12 cellular contexts compared by ENCODE assay signal in genomic region chr5:176996780-176997179, GRCh38. TPM values are rescaled to one million over a fixed set of nuclear protein-coding genes. Genes with fewer than 3 reads are reported as not detected.
A peak's percentile ranks its signal among the peaks of the same experiment; 100 is the strongest.
DNase-seq lines count a peak whose midpoint lies in the region; ATAC-seq and TF ChIP-seq lines count a peak whose summit lies in the region.
"Had no signal": no experiment of that assay in that cellular context is flagged by ENCODE, and none has a peak within 500 bp of the region (broad histone marks: within the 10 kb centered on the region; RNA-seq: fewer than 3 reads in every experiment).

No MANE protein-coding gene starts in this region.

- POLR2A ChIA-PET in CD4-positive, alpha-beta T cell (lab: Charles Lee): interaction anchor here (1.0 to 1.1 kb wide), 2 partner anchors 9 to 27 kb away, joined by 3 to 5 read pairs; no protein-coding TSS in a partner anchor

- no peak for ATAC-seq in CD4-positive, alpha-beta T cell (ENCODE audit: poor library complexity)
- ATAC-seq in activated T-helper 17 cell treated with anti-CD3 and anti-CD28 coated beads, Interleukin-2, amount 50 U/mL, for 72 hours (replicated peaks): no peak
- ATAC-seq in naive B cell (ENCODE audit: low read depth in 2 of 2): no peak
- ATAC-seq in HG03097 (IDR thresholded peaks at IDR 0.05; ENCODE audit: low FRiP score, unreplicated experiment): no peak
- no peak for ATAC-seq in HG02970 (IDR thresholded peaks at IDR 0.05; ENCODE audit: low FRiP score, unreplicated experiment)

- H3K27me3 Mint-ChIP-seq in CD4-positive, alpha-beta T cell: no peaks in the 10 kb centered on the region
- H3K27me3 Mint-ChIP-seq in activated T-helper 17 cell treated with anti-CD3 and anti-CD28 coated beads, Interleukin-2, amount 50 U/mL, for 72 hours: no peaks in the 10 kb centered on the region
- no peaks in the 10 kb centered on the region for H3K27me3 Mint-ChIP-seq in naive B cell

- peak overlapping the region; percentile 26 for H3K27ac Mint-ChIP-seq in CD4-positive, alpha-beta T cell
- H3K27ac Mint-ChIP-seq in activated T-helper 17 cell treated with anti-CD3 and anti-CD28 coated beads, Interleukin-2, amount 50 U/mL, for 72 hours: peak overlapping the region; percentile 88
- H3K27ac Mint-ChIP-seq in naive B cell: peak overlapping the region in 5 of 6 donors; percentile 39 to 96 (median 86)

- intact Hi-C loops in CD4-positive, alpha-beta T cell (cut with DNase I, micrococcal nuclease): no loop called here
- intact Hi-C loops in prostate gland (cut with DNase I): no loop called here

- CTCF ChIA-PET in CD4-positive, alpha-beta T cell (lab: Charles Lee): interaction anchor here (1.6 kb wide), 1 partner anchor 9 kb away, joined by 4 read pairs; no protein-coding TSS in a partner anchor

- DNase-seq in CD4-positive, alpha-beta T cell: no peak
- DNase-seq in HPDE6-E6E7 (ENCODE audit: extremely low spot score) (peak; percentile 13), naive B cell (no peak), prostate gland (ENCODE audit: low spot score) (no peak), DMS53 (lab: John Stamatoyannopoulos, UW) (no peak)
- DNase-seq: Calu3, foreskin melanocyte, kidney had no signal

- H3K36me3 Mint-ChIP-seq in CD4-positive, alpha-beta T cell (ENCODE audit: low read depth): peaks cover 53% of the 10 kb centered on the region
- peaks cover 22% of the 10 kb centered on the region for H3K36me3 Mint-ChIP-seq in activated T-helper 17 cell treated with anti-CD3 and anti-CD28 coated beads, Interleukin-2, amount 50 U/mL, for 72 hours (ENCODE audit: low read depth)
- H3K36me3 Mint-ChIP-seq in naive B cell: no peaks in the 10 kb centered on the region

- no peak overlapping the region for H3K4me3 Mint-ChIP-seq in CD4-positive, alpha-beta T cell
- peak overlapping the region; percentile 44 for H3K4me3 Mint-ChIP-seq in activated T-helper 17 cell treated with anti-CD3 and anti-CD28 coated beads, Interleukin-2, amount 50 U/mL, for 72 hours
- peak overlapping the region in 5 of 8 donors; percentile 21 to 68 (median 61) for H3K4me3 Mint-ChIP-seq in naive B cell
- H3K4me3 Mint-ChIP-seq: neural crest cell had no signal

- no peak overlapping the region for H3K27ac ChIP-seq in CD4-positive, alpha-beta T cell (ENCODE audit: low read depth, low read length)
- H3K27ac ChIP-seq in prostate gland: no peak overlapping the region

- WGBS in prostate gland: 96% methylated on average over 5 of the region's 5 CpGs

- no peaks in the 10 kb centered on the region for H3K4me1 ChIP-seq in prostate gland (replicated peaks)

- H3K27me3 ChIP-seq in CD4-positive, alpha-beta T cell (ENCODE audit: control insufficient read depth, insufficient read depth, low read length): no peaks in the 10 kb centered on the region
- no peaks in the 10 kb centered on the region for H3K27me3 ChIP-seq in prostate gland (replicated peaks; ENCODE audit: insufficient read depth)

- H3K9me3 Mint-ChIP-seq in CD4-positive, alpha-beta T cell: peaks cover 2% of the 10 kb centered on the region
- no peaks in the 10 kb centered on the region for H3K9me3 Mint-ChIP-seq in activated T-helper 17 cell treated with anti-CD3 and anti-CD28 coated beads, Interleukin-2, amount 50 U/mL, for 72 hours
- H3K9me3 Mint-ChIP-seq in naive B cell: no peaks in the 10 kb centered on the region

- peaks cover 52% of the 10 kb centered on the region for H3K4me1 Mint-ChIP-seq in CD4-positive, alpha-beta T cell (ENCODE audit: low read depth)
- H3K4me1 Mint-ChIP-seq in activated T-helper 17 cell treated with anti-CD3 and anti-CD28 coated beads, Interleukin-2, amount 50 U/mL, for 72 hours: peaks cover 21% of the 10 kb centered on the region
- peaks cover 41 to 86% (median 74%) of the 10 kb centered on the region in 3 donors for H3K4me1 Mint-ChIP-seq in naive B cell

- TF ChIP-seq CTCF in CD4-positive, alpha-beta T cell (IDR thresholded peaks at IDR 0.05): no peak
- TF ChIP-seq CTCF in prostate gland (IDR thresholded peaks at IDR 0.05): no peak

- no peak overlapping the region for H3K4me3 ChIP-seq in prostate gland

- TF ChIP-seq POLR2A in prostate gland (IDR thresholded peaks at IDR 0.05): no peak

- no peaks in the 10 kb centered on the region for H3K36me3 ChIP-seq in prostate gland

- no peaks in the 10 kb centered on the region for H3K9me3 ChIP-seq in CD4-positive, alpha-beta T cell (ENCODE audit: control insufficient read depth, low read length)
- H3K9me3 ChIP-seq in prostate gland: no peaks in the 10 kb centered on the region

RNA-seq across cellular contexts. Expression of gene UIMC1, which starts 9.8 kb away (rescaled TPM):
- total RNA-seq in CD4-positive, alpha-beta T cell: 10 to 100 TPM; 42.3 to 50.8 TPM
- 10 to 100 TPM; 42.5 to 43.0 TPM for total RNA-seq in activated T-helper 17 cell treated with anti-CD3 and anti-CD28 coated beads, Interleukin-2, amount 50 U/mL, for 72 hours
- polyA plus RNA-seq in naive B cell (ENCODE audit: low read depth in 6 of 6): 10 to 100 TPM; 25.0 to 39.1 (median 32.7) TPM
- total RNA-seq in prostate gland: 10 to 100 TPM; 29.3 to 38.3 TPM

RNA-seq across cellular contexts. Expression of gene ZNF346, which starts 25.7 kb away (rescaled TPM):
- total RNA-seq in CD4-positive, alpha-beta T cell: 10 to 100 TPM; 14.3 to 19.0 TPM
- 10 to 100 TPM; 18.5 to 22.5 TPM for total RNA-seq in activated T-helper 17 cell treated with anti-CD3 and anti-CD28 coated beads, Interleukin-2, amount 50 U/mL, for 72 hours
- 10 to 100 TPM; 12.3 to 23.2 (median 16.5) TPM for polyA plus RNA-seq in naive B cell (ENCODE audit: low read depth in 6 of 6)
- 10 to 100 TPM; 23.6 to 34.4 TPM for total RNA-seq in prostate gland

Comparison
In these comparisons a context has a peak if more than half of its experiments do, and no peak if none do; other contexts are left out.
1. H3K27ac Mint-ChIP-seq: peak in every context shown above with its lines; median percentile 88 in activated T-helper 17 cell treated with anti-CD3 and anti-CD28 coated beads, Interleukin-2, amount 50 U/mL, for 72 hours; 86 in naive B cell; 26 in CD4-positive, alpha-beta T cell.